Comparison of ENCODE assay signal across 2 cellular contexts in genomic region chr22:26548984-26549383, GRCh38.
TF ChIP-seq lines count a peak whose summit lies in the region.

No MANE protein-coding gene starts in this region.

TF ChIP-seq in liver, 16 proteins besides CTCF, POLR2A, EP300 and RAD21:
- no peak for TF ChIP-seq NR2F2 (IDR thresholded peaks at IDR 0.05)
- no peak for TF ChIP-seq SP1 (IDR thresholded peaks at IDR 0.05)
- no peak for TF ChIP-seq ZBTB33 (IDR thresholded peaks at IDR 0.05)
- TF ChIP-seq, protein P1, sequence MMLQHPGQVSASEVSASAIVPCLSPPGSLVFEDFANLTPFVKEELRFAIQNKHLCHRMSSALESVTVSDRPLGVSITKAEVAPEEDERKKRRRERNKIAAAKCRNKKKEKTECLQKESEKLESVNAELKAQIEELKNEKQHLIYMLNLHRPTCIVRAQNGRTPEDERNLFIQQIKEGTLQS (IDR thresholded peaks at IDR 0.05): no peak
- no peak for TF ChIP-seq FOXA2 (IDR thresholded peaks at IDR 0.05)
- no peak for TF ChIP-seq RXRA (IDR thresholded peaks at IDR 0.05)
- TF ChIP-seq TAF1 (conservative IDR thresholded peaks at IDR 0.05): no peak
- TF ChIP-seq HNF4A (conservative IDR thresholded peaks at IDR 0.05): no peak
- TF ChIP-seq EGR1 (IDR thresholded peaks at IDR 0.05; ENCODE audit: low read depth in 2 of 2): no peak

TF ChIP-seq in HepG2, 621 proteins besides CTCF, POLR2A, EP300 and RAD21:
- TF ChIP-seq SALL2 (CRISPR knock-in tag; IDR thresholded peaks at IDR 0.05) (no peak), ZBTB33 (CRISPR knock-in tag; IDR thresholded peaks at IDR 0.05) (no peak)
- TF ChIP-seq, protein P2, sequence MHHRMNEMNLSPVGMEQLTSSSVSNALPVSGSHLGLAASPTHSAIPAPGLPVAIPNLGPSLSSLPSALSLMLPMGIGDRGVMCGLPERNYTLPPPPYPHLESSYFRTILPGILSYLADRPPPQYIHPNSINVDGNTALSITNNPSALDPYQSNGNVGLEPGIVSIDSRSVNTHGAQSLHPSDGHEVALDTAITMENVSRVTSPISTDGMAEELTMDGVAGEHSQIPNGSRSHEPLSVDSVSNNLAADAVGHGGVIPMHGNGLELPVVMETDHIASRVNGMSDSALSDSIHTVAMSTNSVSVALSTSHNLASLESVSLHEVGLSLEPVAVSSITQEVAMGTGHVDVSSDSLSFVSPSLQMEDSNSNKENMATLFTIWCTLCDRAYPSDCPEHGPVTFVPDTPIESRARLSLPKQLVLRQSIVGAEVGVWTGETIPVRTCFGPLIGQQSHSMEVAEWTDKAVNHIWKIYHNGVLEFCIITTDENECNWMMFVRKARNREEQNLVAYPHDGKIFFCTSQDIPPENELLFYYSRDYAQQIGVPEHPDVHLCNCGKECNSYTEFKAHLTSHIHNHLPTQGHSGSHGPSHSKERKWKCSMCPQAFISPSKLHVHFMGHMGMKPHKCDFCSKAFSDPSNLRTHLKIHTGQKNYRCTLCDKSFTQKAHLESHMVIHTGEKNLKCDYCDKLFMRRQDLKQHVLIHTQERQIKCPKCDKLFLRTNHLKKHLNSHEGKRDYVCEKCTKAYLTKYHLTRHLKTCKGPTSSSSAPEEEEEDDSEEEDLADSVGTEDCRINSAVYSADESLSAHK (CRISPR knock-in tag; IDR thresholded peaks at IDR 0.05; ENCODE audit: borderline replicate concordance): no peak
